17 cellular contexts compared by ENCODE assay signal in the genomic region with DNA sequence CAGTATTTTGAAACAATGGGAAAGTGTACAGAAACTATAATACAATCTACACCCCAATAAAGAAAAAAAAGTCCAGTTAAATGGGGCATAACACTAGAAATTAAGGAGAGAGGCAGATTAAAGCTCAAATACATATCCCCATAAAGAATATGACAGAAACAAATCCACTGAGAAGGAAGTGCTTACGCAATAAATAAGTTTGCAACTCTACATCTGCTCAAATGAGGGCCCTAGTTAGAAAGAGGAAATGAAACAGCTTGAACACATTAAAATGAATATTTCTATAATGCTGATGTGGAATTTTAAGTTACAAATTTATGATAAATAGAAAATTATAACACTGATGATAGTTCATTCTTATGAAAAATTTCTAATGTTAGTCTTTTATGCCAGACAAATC.
DNase-seq lines count a peak whose midpoint lies in the region; ATAC-seq and TF ChIP-seq lines count a peak whose summit lies in the region.
"Had no signal": no experiment of that assay in that cellular context is flagged by ENCODE, and none has a peak within 500 bp of the region (broad histone marks: within the 10 kb centered on the region; RNA-seq: fewer than 3 reads in every experiment).

No MANE protein-coding gene starts in this region.

- H3K4me3 ChIP-seq in MM.1S (ENCODE audit: low read length): no peak overlapping the region
- H3K4me3 ChIP-seq in transverse colon: no peak overlapping the region
- H3K4me3 ChIP-seq: adrenal gland, thyroid gland had no signal

- H3K9me2 ChIP-seq in MM.1S (replicated peaks; ENCODE audit: insufficient read depth, low read length): no peaks in the 10 kb centered on the region

- H3K27ac ChIP-seq in MM.1S (ENCODE audit: low read length) (no peak overlapping the region), transverse colon (peak overlapping the region in 1 of 4 donors; percentile 38)
- H3K27ac ChIP-seq: adrenal gland, thyroid gland had no signal

- H3K27me3 ChIP-seq in MM.1S (replicated peaks; ENCODE audit: insufficient read depth, low read length): no peaks in the 10 kb centered on the region
- no peaks in the 10 kb centered on the region for H3K27me3 ChIP-seq in transverse colon
- H3K27me3 ChIP-seq: adrenal gland, thyroid gland had no signal

- no peaks in the 10 kb centered on the region for H3F3A ChIP-seq in MM.1S (ENCODE audit: insufficient read depth, low read length)

- TF ChIP-seq POLR2A in transverse colon (IDR thresholded peaks at IDR 0.05): no peak

- 65 to 94% methylated on average over 1 of the region's 1 CpG for WGBS in transverse colon (ENCODE audit: low coverage in 1 of 2), 2 donors

- H3K9me3 ChIP-seq in MM.1S (replicated peaks; ENCODE audit: insufficient read depth, low read length) (no peaks in the 10 kb centered on the region), transverse colon (no peaks in the 10 kb centered on the region)
- H3K9me3 ChIP-seq: adrenal gland, thyroid gland had no signal

- H3K36me3 ChIP-seq in MM.1S (replicated peaks; ENCODE audit: insufficient read depth, low read length): no peaks in the 10 kb centered on the region
- no peaks in the 10 kb centered on the region for H3K36me3 ChIP-seq in transverse colon
- H3K36me3 ChIP-seq: adrenal gland, thyroid gland had no signal

- H3K4me2 ChIP-seq in MM.1S (ENCODE audit: low read depth, low read length): no peak overlapping the region

- H4K20me1 ChIP-seq in MM.1S (ENCODE audit: insufficient read depth, low read length): no peaks in the 10 kb centered on the region

- H3K9ac ChIP-seq in MM.1S (ENCODE audit: low read length): no peak overlapping the region

- no peak for TF ChIP-seq EP300 in transverse colon (IDR thresholded peaks at IDR 0.05; ENCODE audit: low read depth)

- ATAC-seq in HG03108 (IDR thresholded peaks at IDR 0.05; ENCODE audit: unreplicated experiment): no peak

- H3K4me1 ChIP-seq in MM.1S (ENCODE audit: low read length) (no peaks in the 10 kb centered on the region), transverse colon (no peaks in the 10 kb centered on the region)
- H3K4me1 ChIP-seq: thyroid gland had no signal

- intact Hi-C loops in transverse colon (cut with DNase I; ENCODE audit: low total_unique reads): no loop called here

- DNase-seq in CD1c-positive myeloid dendritic cell (ENCODE audit: extremely low spot score): peak; percentile 84
- peak; percentile 70 for DNase-seq in KBM-7
- peak; percentile 87 for DNase-seq in SKM-1 treated with dmso at 0.1 percent for 144 hours (lab: John Stamatoyannopoulos, UW; ENCODE audit: unreplicated experiment)
- peak; percentile 42 for DNase-seq in medulla oblongata (ENCODE audit: extremely low spot score)
- DNase-seq in MM.1S: no peak
- no peak for DNase-seq in DMS114 treated with DMSO at 0.1 percent for 48 hours (lab: John Stamatoyannopoulos, UW; ENCODE audit: unreplicated experiment)
- no peak for DNase-seq in transverse colon
- DNase-seq: activated CD4-positive, alpha-beta memory T cell treated with anti-CD3 and anti-CD28 coated beads, Interleukin-2, amount 10 ng/mL, durations not matched to agents 7 days and 5 days; adrenal gland; DMS79 treated with DMSO at 0.1 percent for 48 hours; HFFc6; NCI-H1930; NCI-H774; nephron progenitor cell; stimulated activated CD4-positive, alpha-beta T cell treated with anti-CD3 and anti-CD28 coated beads, Interleukin-1b, Interleukin-23, amount 100 ng/mL, for 48 hours; thyroid gland had no signal

- no peak overlapping the region for H2AFZ ChIP-seq in MM.1S (ENCODE audit: low read length)

- no peaks in the 10 kb centered on the region for H3K79me2 ChIP-seq in MM.1S (ENCODE audit: low read length)

- in situ Hi-C loops in KBM-7 (cut with MboI; ENCODE audit: low pct_unique_long_range_greater_than_20kb, low sequenced_read_pairs): no loop called here
- in situ Hi-C loops in transverse colon (cut with MboI; ENCODE audit: low pct_ligation_motif_present in 1 of 4, low pct_unique_long_range_greater_than_20kb in 1 of 4, low sequenced_read_pairs in 3 of 4): no loop called here

- TF ChIP-seq CTCF in MM.1S (IDR thresholded peaks at IDR 0.05; ENCODE audit: low read length) (no peak), transverse colon (IDR thresholded peaks at IDR 0.05) (no peak)

Comparison
In these comparisons a context has a peak if more than half of its experiments do, and no peak if none do; other contexts are left out.
1. DNase-seq: peak in CD1c-positive myeloid dendritic cell (single experiment), KBM-7 (single experiment), SKM-1 treated with dmso at 0.1 percent for 144 hours (single experiment) and medulla oblongata (single experiment); none in MM.1S (single experiment), DMS114 treated with DMSO at 0.1 percent for 48 hours (single experiment) and transverse colon (single experiment).